Comparison of ENCODE assay signal across 18 cellular contexts in the genomic region with DNA sequence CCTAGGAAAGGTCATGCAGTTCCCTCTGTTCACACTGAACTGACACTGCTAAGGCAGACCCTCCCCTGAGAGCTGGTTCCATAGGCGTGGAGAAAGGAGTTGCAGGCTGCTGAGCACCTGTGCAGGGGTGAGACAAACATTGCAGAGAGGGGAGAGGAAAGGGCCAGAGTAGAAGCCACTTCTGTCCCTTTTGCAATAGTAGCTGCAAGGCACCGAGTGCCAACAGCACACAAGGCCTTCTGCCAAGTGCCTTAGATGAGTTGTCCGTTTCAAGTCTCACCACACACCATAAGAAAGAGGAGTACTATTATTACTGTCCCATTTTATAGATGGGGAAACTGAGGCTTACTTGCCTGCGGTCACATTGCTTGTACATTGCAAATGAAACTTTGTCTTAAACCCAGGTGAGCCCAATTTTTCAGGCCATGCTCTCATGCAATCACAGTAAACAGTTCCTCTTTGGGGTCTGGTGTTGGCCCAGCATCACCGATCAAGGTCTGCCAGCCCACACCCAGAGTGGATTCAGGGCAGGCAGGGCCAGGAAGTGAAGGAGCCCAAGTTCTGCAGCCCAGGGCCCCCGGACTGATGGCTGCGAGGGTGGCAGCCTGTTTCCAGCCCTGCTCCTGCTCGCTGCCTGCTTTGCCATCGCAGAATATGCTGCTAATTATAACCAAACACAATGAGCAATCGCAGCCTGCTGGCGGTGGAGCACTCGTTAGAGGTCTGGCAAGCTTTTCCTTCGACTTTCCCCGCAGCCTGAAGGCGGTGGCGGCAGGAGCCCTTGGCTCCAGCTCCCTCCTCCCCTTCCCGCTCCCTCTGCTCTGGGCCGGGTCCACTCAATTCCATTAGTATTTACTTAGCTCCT. TPM values are rescaled to one million over a fixed set of nuclear protein-coding genes. Genes with fewer than 3 reads are reported as not detected.
DNase-seq lines count a peak whose midpoint lies in the region; TF ChIP-seq lines count a peak whose summit lies in the region.
"Had no signal": no experiment of that assay in that cellular context is flagged by ENCODE, and none has a peak within 500 bp of the region (broad histone marks: within the 10 kb centered on the region; RNA-seq: fewer than 3 reads in every experiment).

No MANE protein-coding gene starts in this region.

- no peaks in the 10 kb centered on the region for H3K4me1 ChIP-seq in Peyer's patch
- H3K4me1 ChIP-seq: HAP-1, suprapubic skin had no signal

- no peak for TF ChIP-seq CTCF in AG10803 (conservative IDR thresholded peaks at IDR 0.05; ENCODE audit: low read length)
- no peak for TF ChIP-seq CTCF in Peyer's patch (IDR thresholded peaks at IDR 0.05)

- H3K9me3 ChIP-seq in Peyer's patch: no peaks in the 10 kb centered on the region
- H3K9me3 ChIP-seq: HAP-1, neutrophil, suprapubic skin had no signal

- H3K36me3 ChIP-seq in Peyer's patch: no peaks in the 10 kb centered on the region
- H3K36me3 ChIP-seq: HAP-1, neutrophil, suprapubic skin had no signal

- no peak for TF ChIP-seq POLR2A in Peyer's patch (IDR thresholded peaks at IDR 0.05)

- H3K27me3 ChIP-seq in Peyer's patch: no peaks in the 10 kb centered on the region
- H3K27me3 ChIP-seq: suprapubic skin had no signal

- H3K4me3 ChIP-seq in AG10803 (ENCODE audit: low read length) (no peak overlapping the region), Peyer's patch (no peak overlapping the region)
- H3K4me3 ChIP-seq: HAP-1, suprapubic skin had no signal

- DNase-seq in AG10803 (ENCODE audit: low read depth) (peak; percentile 46), NCI-H1694 treated with DMSO at 0.1 percent for 48 hours (lab: John Stamatoyannopoulos, UW) (peak; percentile 48), cerebellum (ENCODE audit: low spot score) (peak; percentile 76), inferior parietal cortex (ENCODE audit: extremely low spot score) (peak; percentile 51), Peyer's patch (no peak), midbrain (lab: John Stamatoyannopoulos, UW) (no peak), amniotic stem cell (lab: John Stamatoyannopoulos, UW) (no peak)
- DNase-seq in activated naive CD4-positive, alpha-beta T cell treated with Interleukin-2 at 50 U/mL for 16 hours: no peak
- DNase-seq: activated CD8-positive, alpha-beta T cell treated with anti-CD3 and anti-CD28 coated beads for 36 hours; activated naive CD8-positive, alpha-beta T cell treated with anti-CD3 and anti-CD28 coated beads, Interleukin-2, amount 50 U/mL, for 24 hours; kidney; NCI-H187 treated with DMSO at 0.1 percent for 48 hours; T-cell had no signal

- H3K27ac ChIP-seq in Peyer's patch: no peak overlapping the region
- H3K27ac ChIP-seq: neutrophil, RWPE1, suprapubic skin, VCaP had no signal

RNA-seq across cellular contexts. Expression of a gene that starts 36.8 kb away (rescaled TPM):
- total RNA-seq in cerebellum: 41.7 TPM
- total RNA-seq in Peyer's patch: 10 to 100 TPM; 18.2 to 23.9 (median 23.8) TPM

RNA-seq across cellular contexts. Expression of a gene that starts 39.4 kb away (rescaled TPM):
- total RNA-seq in cerebellum (310 TPM), Peyer's patch (100 to 1,000 TPM; 121 to 336 (median 155) TPM)

RNA-seq across cellular contexts. Expression of a gene that starts 58.4 kb away (rescaled TPM):
- total RNA-seq in cerebellum (64.8 TPM), Peyer's patch (10 to 100 TPM; 29.7 to 49.3 (median 39.5) TPM)

Comparison
In these comparisons a context has a peak if more than half of its experiments do, and no peak if none do; other contexts are left out.
1. DNase-seq: peak in AG10803 (single experiment), NCI-H1694 treated with DMSO at 0.1 percent for 48 hours (single experiment), cerebellum (single experiment) and inferior parietal cortex (single experiment); none in activated naive CD4-positive, alpha-beta T cell treated with Interleukin-2 at 50 U/mL for 16 hours (single experiment), Peyer's patch (0 of 3), midbrain (single experiment) and amniotic stem cell (single experiment).